Comparison of ENCODE assay signal across 1 cellular context in genomic region chr10:49200859-49201258, GRCh38.
TF ChIP-seq lines count a peak whose summit lies in the region.

No MANE protein-coding gene starts in this region.

TF ChIP-seq in K562, 482 proteins besides CTCF, POLR2A, EP300 and RAD21 (continued from another document):
- peak; percentile 37; the same call in 1 of the 2 replicates for TF ChIP-seq ZNF592 (IDR thresholded peaks at IDR 0.05)
- peak; percentile 54; the same call in 1 of the 2 replicates for TF ChIP-seq SMARCE1 (IDR thresholded peaks at IDR 0.05)
- peak; percentile 82 for TF ChIP-seq ESRRA (IDR thresholded peaks at IDR 0.05; ENCODE audit: borderline replicate concordance, low read depth)
- peak; percentile 91 for TF ChIP-seq PKNOX1 (IDR thresholded peaks at IDR 0.05)
- TF ChIP-seq PPARD (CRISPR knock-in tag; IDR thresholded peaks at IDR 0.05): no peak
- TF ChIP-seq KHSRP (IDR thresholded peaks at IDR 0.05): no peak
- no peak for TF ChIP-seq ZBTB49 (CRISPR knock-in tag; IDR thresholded peaks at IDR 0.05; ENCODE audit: borderline replicate concordance)
- no peak for TF ChIP-seq RBM14 (IDR thresholded peaks at IDR 0.05; ENCODE audit: borderline replicate concordance, insufficient read depth, low read depth, low read length)
- no peak for TF ChIP-seq E4F1 (CRISPR knock-in tag; IDR thresholded peaks at IDR 0.05; ENCODE audit: borderline replicate concordance)
- no peak for TF ChIP-seq TBP (optimal IDR thresholded peaks at IDR 0.05; ENCODE audit: low read depth, low read length)
- no peak for TF ChIP-seq CEBPG (CRISPR knock-in tag; IDR thresholded peaks at IDR 0.05)
- peak; percentile 29 to 43; a peak in 1 of 4 replicates for TF ChIP-seq CEBPG (tag; conservative IDR thresholded peaks at IDR 0.05 in 1 of 2, IDR thresholded peaks at IDR 0.05 in 1 of 2)
- TF ChIP-seq TEAD4 (IDR thresholded peaks at IDR 0.05; ENCODE audit: low read length): peak; percentile 50; the same call in 1 of the 2 replicates
- TF ChIP-seq TEAD4 (CRISPR knock-in tag; IDR thresholded peaks at IDR 0.05; ENCODE audit: borderline replicate concordance): no peak
- no peak for TF ChIP-seq CBX2 (IDR thresholded peaks at IDR 0.05; ENCODE audit: insufficient read depth, low read length, poor library complexity, severe bottlenecking)
- TF ChIP-seq DPF2 (IDR thresholded peaks at IDR 0.05): peak; percentile 80
- TF ChIP-seq TSHZ1 (CRISPR knock-in tag; IDR thresholded peaks at IDR 0.05): no peak
- no peak for TF ChIP-seq ZNF668 (CRISPR knock-in tag; IDR thresholded peaks at IDR 0.05)
- TF ChIP-seq ZKSCAN3 (CRISPR knock-in tag; IDR thresholded peaks at IDR 0.05): no peak
- peak; percentile 99 for TF ChIP-seq MEIS2 (IDR thresholded peaks at IDR 0.05; ENCODE audit: partially characterized antibody)
- TF ChIP-seq ZNF311 (CRISPR knock-in tag; IDR thresholded peaks at IDR 0.05): no peak
- peak; percentile 79 for TF ChIP-seq MYBL2 (IDR thresholded peaks at IDR 0.05; ENCODE audit: low read depth)
- no peak for TF ChIP-seq MYBL2 (CRISPR knock-in tag; IDR thresholded peaks at IDR 0.05; ENCODE audit: borderline replicate concordance)
TF ChIP-seq in K562: peak in this region for 29.
